ENCODE assay signal across 9 cellular contexts in the genomic region with DNA sequence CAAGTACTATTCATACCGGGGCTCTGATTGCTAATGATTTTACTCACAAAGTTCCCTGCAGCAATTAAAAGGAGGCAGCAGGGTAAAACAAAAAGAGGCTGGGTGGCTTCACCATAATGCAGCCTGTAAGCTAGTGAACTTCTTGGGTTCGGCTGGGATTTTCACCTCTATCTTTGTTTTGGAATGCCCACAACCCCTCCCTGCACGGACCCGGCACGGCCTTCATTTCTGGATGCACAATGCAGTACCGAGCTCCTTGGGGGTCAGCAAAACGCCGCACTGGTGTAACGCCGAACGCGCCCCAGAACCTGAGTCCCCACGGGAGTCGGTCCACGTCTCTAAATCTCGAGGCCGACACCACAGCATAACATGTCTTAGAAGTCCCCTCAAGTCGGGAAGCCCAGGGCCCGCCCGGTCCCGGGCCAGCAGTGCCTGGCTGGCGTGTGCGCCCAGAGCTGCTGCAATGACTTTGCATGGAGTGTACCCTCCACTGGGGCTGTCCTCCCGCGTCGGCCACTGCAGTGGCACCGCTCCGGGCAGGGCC. TPM values are rescaled to one million over a fixed set of nuclear protein-coding genes. Genes with fewer than 3 reads are reported as not detected.
DNase-seq lines count a peak whose midpoint lies in the region; ATAC-seq and TF ChIP-seq lines count a peak whose summit lies in the region.
"Had no signal": no experiment of that assay in that cellular context is flagged by ENCODE, and none has a peak within 500 bp of the region (broad histone marks: within the 10 kb centered on the region; RNA-seq: fewer than 3 reads in every experiment).

No MANE protein-coding gene starts in this region.

- TF ChIP-seq CTCF in ascending aorta (IDR thresholded peaks at IDR 0.05), result no peak

- H3K27ac ChIP-seq in HUES48 (ENCODE audit: low read depth, low read length) (peak overlapping the region; percentile 76), ascending aorta (peak overlapping the region in 1 of 2 donors; percentile 77), stomach smooth muscle (ENCODE audit: low read length) (no peak overlapping the region)

- H3K27me3 ChIP-seq in HUES48 (ENCODE audit: control insufficient read depth, insufficient read depth, low read length), result no peaks in the 10 kb centered on the region
- H3K27me3 ChIP-seq in ascending aorta, result no peaks in the 10 kb centered on the region
- H3K27me3 ChIP-seq in stomach smooth muscle (ENCODE audit: control insufficient read depth in 1 of 2, insufficient read depth in 2 of 2, low read length in 2 of 2), result no peaks in the 10 kb centered on the region

- peak; percentile 60 for ATAC-seq in left colon

- DNase-seq in NCI-H82 (lab: John Stamatoyannopoulos, UW) (peak; percentile 56), NCI-H82 treated with DMSO at 0.1 percent for 48 hours (lab: John Stamatoyannopoulos, UW; ENCODE audit: unreplicated experiment) (no peak), ascending aorta (ENCODE audit: low spot score in 2 of 2) (no peak), left colon (no peak), DMS153 (lab: John Stamatoyannopoulos, UW) (no peak), COLO829 (ENCODE audit: low spot score) (no peak)

- H3K36me3 ChIP-seq in HUES48 (ENCODE audit: control insufficient read depth, insufficient read depth, low read length) (no peaks in the 10 kb centered on the region), ascending aorta (no peaks in the 10 kb centered on the region), stomach smooth muscle (ENCODE audit: control insufficient read depth in 2 of 2, insufficient read depth in 2 of 2, low read length in 2 of 2) (no peaks in the 10 kb centered on the region)

- H3K4me1 ChIP-seq in HUES48 (ENCODE audit: control insufficient read depth, insufficient read depth, low read length), result peaks cover 34% of the 10 kb centered on the region
- H3K4me1 ChIP-seq in ascending aorta, result peaks cover 0 to 8% of the 10 kb centered on the region in 2 donors
- H3K4me1 ChIP-seq in stomach smooth muscle (ENCODE audit: control insufficient read depth, insufficient read depth, low read length), result peaks cover 23% of the 10 kb centered on the region

- intact Hi-C loops in ascending aorta (cut with DNase I) (loop anchor here (5.0 kb wide), 1 partner anchor 50 kb away; a partner anchor contains a TSS), left colon (cut with DNase I, micrococcal nuclease) (no loop called here)

- H3K9ac ChIP-seq in HUES48 (ENCODE audit: low read depth, low read length) (0 out of 2 replicates have a peak overlapping the region, but pooled peaks have one; percentile 24), stomach smooth muscle (ENCODE audit: low read length in 2 of 2) (peak overlapping the region in 1 of 2 donors; percentile 54)

- peak overlapping the region; percentile 94 for H3K4me3 ChIP-seq in HUES48 (ENCODE audit: low read depth, low read length)
- peak overlapping the region; percentile 94 to 98 for H3K4me3 ChIP-seq in ascending aorta
- H3K4me3 ChIP-seq in stomach smooth muscle (ENCODE audit: low read length in 2 of 2), result peak overlapping the region; percentile 58 to 75

- H3K9me3 ChIP-seq in HUES48 (ENCODE audit: control insufficient read depth, insufficient read depth, low read length), result no peaks in the 10 kb centered on the region
- no peaks in the 10 kb centered on the region for H3K9me3 ChIP-seq in ascending aorta
- no peaks in the 10 kb centered on the region for H3K9me3 ChIP-seq in stomach smooth muscle (ENCODE audit: control insufficient read depth in 2 of 2, low read length in 2 of 2)

RNA-seq across cellular contexts. Expression of a gene that starts 0.8 kb away (rescaled TPM):
- total RNA-seq in ascending aorta (19.6 TPM), left colon (10 to 100 TPM; 15.9 to 18.2 TPM)

RNA-seq across cellular contexts. Expression of a gene that starts 15.2 kb away (rescaled TPM):
- total RNA-seq in ascending aorta (not detected), left colon (not detected)
- total RNA-seq: subcutaneous adipose tissue had no signal

RNA-seq across cellular contexts. Expression of a gene that starts 49.0 kb away (rescaled TPM):
- total RNA-seq in ascending aorta (12.7 TPM), left colon (10 to 100 TPM; 11.6 to 12.8 TPM)
